In the genomic region with DNA sequence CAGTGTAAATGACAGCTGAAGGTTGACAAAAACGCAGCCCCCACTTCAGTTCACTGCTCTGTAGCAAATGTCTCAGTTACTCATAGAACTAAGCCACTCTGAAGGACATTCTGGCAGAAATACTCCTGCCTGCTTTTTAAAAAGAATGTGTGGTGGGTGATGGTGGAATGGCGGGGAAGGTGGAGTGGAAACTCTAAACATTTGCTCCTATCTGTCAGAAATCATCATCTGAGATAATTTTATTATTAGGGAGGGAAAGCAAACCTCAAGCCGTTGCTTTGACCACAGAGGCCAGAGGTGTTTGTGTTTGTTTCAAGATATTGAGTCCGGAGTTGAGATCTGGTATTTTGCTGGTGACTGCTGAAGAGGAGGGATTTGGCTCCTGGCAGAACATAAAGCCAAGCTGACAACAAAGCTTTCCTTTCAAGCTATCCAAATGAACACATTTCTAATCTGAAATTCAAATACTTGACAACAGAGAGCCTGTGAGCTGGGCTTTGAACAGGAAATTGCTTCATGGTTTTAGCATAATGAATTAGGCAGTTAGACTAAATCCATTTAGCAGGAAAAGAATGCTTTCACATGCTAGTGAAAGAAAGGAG, we compare ENCODE assay signal across 13 cellular contexts.
DNase-seq lines count a peak whose midpoint lies in the region; ATAC-seq, FAIRE-seq and TF ChIP-seq lines count a peak whose summit lies in the region.
"Had no signal": no experiment of that assay in that cellular context is flagged by ENCODE, and none has a peak within 500 bp of the region (broad histone marks: within the 10 kb centered on the region; RNA-seq: fewer than 3 reads in every experiment).

No MANE protein-coding gene starts in this region.

- H3K18ac ChIP-seq in H1 (ENCODE audit: extremely low read depth, low read length), result peak overlapping the region; percentile 66; the same call in 1 of the 2 replicates

- DNase-seq in NCI-H2029 treated with DMSO at 0.1 percent for 48 hours (lab: John Stamatoyannopoulos, UW) (peak; percentile 67), H1 (ENCODE audit: low read depth in 1 of 2, low spot score in 2 of 2) (no peak), mesothelial cell of epicardium (ENCODE audit: low spot score in 2 of 2, unreplicated experiment in 2 of 2) (no peak), UCSD-AML1 (lab: John Stamatoyannopoulos, UW; ENCODE audit: unreplicated experiment) (no peak)
- no peak for DNase-seq in activated CD8-positive, alpha-beta memory T cell treated with anti-CD3 and anti-CD28 coated beads for 24 hours
- DNase-seq: activated B cell treated with CpG ODN at 0.5 μM for 24 hours; cortex of kidney; DMS79 treated with DMSO at 0.1 percent for 48 hours; naive thymus-derived CD8-positive, alpha-beta T cell had no signal

- H3K4me2 ChIP-seq in BLaER1 treated with 17β-estradiol and CSF1 and Interleukin-3, amounts not matched to agents 10 nM and 100 nM, result peak overlapping the region in 9 of 11 experiments; percentile 2 to 41 (median 28); a peak in 13 of 22 replicates
- peak overlapping the region; percentile 57 to 73 for H3K4me2 ChIP-seq in H1 (ENCODE audit: insufficient read depth in 1 of 2, low read depth in 2 of 2, low read length in 2 of 2)

- H4K91ac ChIP-seq in H1 (replicated peaks; ENCODE audit: insufficient read length, low read length), result peak overlapping the region; percentile 25

- H3K14ac ChIP-seq in H1 (ENCODE audit: insufficient read length), result peak overlapping the region; percentile 37

- no peaks in the 10 kb centered on the region for H3K36me3 Mint-ChIP-seq in mesothelial cell of epicardium
- H3K36me3 Mint-ChIP-seq: naive thymus-derived CD8-positive, alpha-beta T cell; stimulated activated effector memory CD8-positive, alpha-beta T cell treated with anti-CD3 and anti-CD28 coated beads, Interleukin-12 subunit alpha, Interleukin-12 subunit beta, amount 100 ng/mL, for 72 hours had no signal

- peaks cover 0 to 17% (median 15%) of the 10 kb centered on the region in 10 experiments; a peak in 12 of 20 replicates for H3K4me1 ChIP-seq in BLaER1 treated with 17β-estradiol and CSF1 and Interleukin-3, amounts not matched to agents 10 nM and 100 nM
- peaks cover 12 to 25% (median 19%) of the 10 kb centered on the region in 4 experiments for H3K4me1 ChIP-seq in H1 (replicated peaks in 1 of 4; ENCODE audit: control insufficient read depth in 3 of 4, insufficient read depth in 4 of 4, low read length in 3 of 4)

- peak overlapping the region; percentile 82; the same call in 1 of the 2 replicates for H2BK5ac ChIP-seq in H1 (ENCODE audit: low read depth, low read length)

- no peaks in the 10 kb centered on the region for H3K27me3 Mint-ChIP-seq in mesothelial cell of epicardium (ENCODE audit: low read depth)
- H3K27me3 Mint-ChIP-seq: activated B cell treated with CpG ODN at 0.5 μM for 24 hours had no signal

- H3K9me3 ChIP-seq in BLaER1 treated with 17β-estradiol and CSF1 and Interleukin-3, amounts not matched to agents 10 nM and 100 nM (replicated peaks in 1 of 11), result no peaks in the 10 kb centered on the region; a peak in 1 of 22 replicates
- no peaks in the 10 kb centered on the region for H3K9me3 ChIP-seq in H1 (ENCODE audit: insufficient read depth in 2 of 2, low read depth in 1 of 2, low read length in 1 of 2)

- no peaks in the 10 kb centered on the region for H3K23me2 ChIP-seq in H1 (ENCODE audit: low read depth, low read length)

- no peaks in the 10 kb centered on the region for H3K27me3 ChIP-seq in BLaER1 treated with 17β-estradiol and CSF1 and Interleukin-3, amounts not matched to agents 10 nM and 100 nM
- H3K27me3 ChIP-seq in H1 (replicated peaks in 1 of 4; ENCODE audit: control insufficient read depth in 3 of 4, extremely low read depth in 1 of 4, insufficient read depth in 3 of 4, low read length in 3 of 4), result no peaks in the 10 kb centered on the region

- no peak overlapping the region for H3K4ac ChIP-seq in H1 (replicated peaks; ENCODE audit: insufficient read length, low read depth, low read length)

- POLR2A ChIA-PET in H1 (lab: Charles Lee; ENCODE audit: partially characterized antibody), result no interaction called here

- CTCF ChIA-PET in H1 (lab: Charles Lee; ENCODE audit: partially characterized antibody), result no interaction called here

- FAIRE-seq in H1 (lab: Jason Lieb, UNC), result peak; percentile 58

- H4K5ac ChIP-seq in H1 (ENCODE audit: insufficient read length, low read depth, low read length), result peak overlapping the region; percentile 11

- H3K9me3 Mint-ChIP-seq in mesothelial cell of epicardium, result no peaks in the 10 kb centered on the region
- H3K9me3 Mint-ChIP-seq: activated B cell treated with CpG ODN at 0.5 μM for 24 hours had no signal

- no peak overlapping the region for H3K27ac ChIP-seq in BLaER1 treated with 17β-estradiol and CSF1 and Interleukin-3, amounts not matched to agents 10 nM and 100 nM
- 0 out of 2 replicates have a peak overlapping the region, but pooled peaks have one; percentile 38 for H3K27ac ChIP-seq in H1 (ENCODE audit: low read depth, low read length)

- TF ChIP-seq CTCF in H1 (IDR thresholded peaks at IDR 0.05; ENCODE audit: control extremely low read depth in 1 of 3, insufficient read depth in 1 of 3, low read depth in 1 of 3, low read length in 3 of 3) (no peak), mesothelial cell of epicardium (IDR thresholded peaks at IDR 0.05; ENCODE audit: unreplicated experiment) (no peak)

- no peak overlapping the region for H3K23ac ChIP-seq in H1 (ENCODE audit: insufficient read length)

- no peak overlapping the region for H2AK5ac ChIP-seq in H1 (ENCODE audit: low read depth, low read length)

- ATAC-seq in GM21529 (IDR thresholded peaks at IDR 0.05; ENCODE audit: unreplicated experiment), result no peak
- no peak for ATAC-seq in HG02870 (IDR thresholded peaks at IDR 0.05; ENCODE audit: unreplicated experiment)
- ATAC-seq: naive thymus-derived CD8-positive, alpha-beta T cell; stimulated activated effector memory CD8-positive, alpha-beta T cell treated with anti-CD3 and anti-CD28 coated beads, Interleukin-12 subunit alpha, Interleukin-12 subunit beta, amount 100 ng/mL, for 72 hours had no signal

- peak overlapping the region; percentile 73 for H3K56ac ChIP-seq in H1 (replicated peaks; ENCODE audit: insufficient read length, low read depth, low read length)

- no peaks in the 10 kb centered on the region for H3K36me3 ChIP-seq in BLaER1 treated with 17β-estradiol and CSF1 and Interleukin-3, amounts not matched to agents 10 nM and 100 nM
- H3K36me3 ChIP-seq in H1 (ENCODE audit: control insufficient read depth in 2 of 4, insufficient read depth in 4 of 4, low read length in 3 of 4), result no peaks in the 10 kb centered on the region

- no peak overlapping the region for H3K4me3 ChIP-seq in BLaER1 treated with 17β-estradiol and CSF1 and Interleukin-3, amounts not matched to agents 10 nM and 100 nM
- peak overlapping the region in 3 of 4 experiments; percentile 18 to 44 (median 20); a peak in 5 of 8 replicates for H3K4me3 ChIP-seq in H1 (ENCODE audit: extremely low read depth in 1 of 4, insufficient read depth in 2 of 4, low read depth in 3 of 4, low read length in 4 of 4)

- H3K27ac Mint-ChIP-seq in mesothelial cell of epicardium, result peak overlapping the region; percentile 92
- H3K27ac Mint-ChIP-seq: activated B cell treated with CpG ODN at 0.5 μM for 24 hours; stimulated activated effector memory CD8-positive, alpha-beta T cell treated with anti-CD3 and anti-CD28 coated beads, Interleukin-12 subunit alpha, Interleukin-12 subunit beta, amount 100 ng/mL, for 72 hours had no signal

- no peak for TF ChIP-seq RAD21 in H1 (IDR thresholded peaks at IDR 0.05 in 1 of 2, conservative IDR thresholded peaks at IDR 0.05 in 1 of 2; ENCODE audit: low read depth in 2 of 2, low read length in 2 of 2)

- H2BK120ac ChIP-seq in H1 (replicated peaks; ENCODE audit: low read depth, low read length), result peak overlapping the region; percentile 10

- H2BK12ac ChIP-seq in H1 (ENCODE audit: low read depth, low read length), result no peak overlapping the region

- H4K20me1 ChIP-seq in BLaER1 treated with 17β-estradiol and CSF1 and Interleukin-3, amounts not matched to agents 10 nM and 100 nM, result no peaks in the 10 kb centered on the region
- no peaks in the 10 kb centered on the region for H4K20me1 ChIP-seq in H1 (replicated peaks in 1 of 2; ENCODE audit: control insufficient read depth in 1 of 2, insufficient read depth in 2 of 2, low read length in 2 of 2)

- no peaks in the 10 kb centered on the region for H3K79me2 ChIP-seq in H1 (ENCODE audit: control insufficient read depth in 1 of 2, insufficient read depth in 2 of 2, low read length in 2 of 2)

- peaks cover 64% of the 10 kb centered on the region for H3K4me1 Mint-ChIP-seq in mesothelial cell of epicardium
- H3K4me1 Mint-ChIP-seq: stimulated activated effector memory CD8-positive, alpha-beta T cell treated with anti-CD3 and anti-CD28 coated beads, Interleukin-12 subunit alpha, Interleukin-12 subunit beta, amount 100 ng/mL, for 72 hours had no signal

- no peak overlapping the region for H2AFZ ChIP-seq in H1 (ENCODE audit: low read length)

- peak overlapping the region; percentile 22 for H3K4me3 Mint-ChIP-seq in mesothelial cell of epicardium
- H3K4me3 Mint-ChIP-seq: activated B cell treated with CpG ODN at 0.5 μM for 24 hours; naive thymus-derived CD8-positive, alpha-beta T cell; stimulated activated effector memory CD8-positive, alpha-beta T cell treated with anti-CD3 and anti-CD28 coated beads, Interleukin-12 subunit alpha, Interleukin-12 subunit beta, amount 100 ng/mL, for 72 hours had no signal

- H3K79me1 ChIP-seq in H1 (ENCODE audit: low read depth, low read length), result no peaks in the 10 kb centered on the region

- WGBS in H1 (ENCODE audit: extremely low coverage in 1 of 2, insufficient coverage in 1 of 2, insufficient read length in 1 of 2, insufficient replicate concordance in 2 of 2, low coverage in 1 of 2, low lambda C conversion rate in 2 of 2, missing lambda C conversion rate in 1 of 2), 2 experiments, result 11% methylated on average over 4 of the region's 4 CpGs; no CpG with 5 or more reads in 1 of the 2 experiments

- no peak overlapping the region for H4K8ac ChIP-seq in H1 (ENCODE audit: extremely low read depth, insufficient read depth, low read length)

- H3K9ac ChIP-seq in BLaER1 treated with 17β-estradiol and CSF1 and Interleukin-3, amounts not matched to agents 10 nM and 100 nM, result no peak overlapping the region
- no peak overlapping the region; a peak in 1 of 7 replicates for H3K9ac ChIP-seq in H1 (replicated peaks in 1 of 4; ENCODE audit: extremely low read depth in 1 of 4, low read depth in 3 of 4, low read length in 3 of 4)

- H2BK20ac ChIP-seq in H1 (ENCODE audit: low read length), result peak overlapping the region; percentile 8; the same call in 1 of the 2 replicates

- no peak overlapping the region for H2BK15ac ChIP-seq in H1 (ENCODE audit: low read length)

- TF ChIP-seq EP300 in H1 (IDR thresholded peaks at IDR 0.05; ENCODE audit: borderline replicate concordance in 1 of 2, low read depth in 2 of 2, low read length in 2 of 2), result no peak

- no peak for TF ChIP-seq POLR2A in H1 (IDR thresholded peaks at IDR 0.05; ENCODE audit: control extremely low read depth in 1 of 2, low read depth in 2 of 2, low read length in 2 of 2)

TF ChIP-seq in H1, 55 proteins besides CTCF, POLR2A, EP300 and RAD21 (continues in another document):
- TF ChIP-seq HDAC6 (IDR thresholded peaks at IDR 0.05; ENCODE audit: low read depth, low read length), result no peak
- TF ChIP-seq TAF1 (IDR thresholded peaks at IDR 0.05; ENCODE audit: low read depth, low read length), result no peak
- no peak for TF ChIP-seq HDAC2 (IDR thresholded peaks at IDR 0.05; ENCODE audit: borderline replicate concordance in 1 of 2, low read depth in 2 of 2, low read length in 2 of 2)

Comparison
In these comparisons a context has a peak if more than half of its experiments do, and no peak if none do; other contexts are left out.
1. H3K4me3 ChIP-seq: peak in H1 (3 of 4); none in BLaER1 treated with 17β-estradiol and CSF1 and Interleukin-3, amounts not matched to agents 10 nM and 100 nM (0 of 10).